ENCODE assay signal across 21 cellular contexts in genomic region chr5:82375488-82376294, GRCh38.
A peak's percentile ranks its signal among the peaks of the same experiment; 100 is the strongest.
DNase-seq lines count a peak whose midpoint lies in the region; ATAC-seq and TF ChIP-seq lines count a peak whose summit lies in the region.
"Had no signal": no experiment of that assay in that cellular context is flagged by ENCODE, and none has a peak within 500 bp of the region (broad histone marks: within the 10 kb centered on the region; RNA-seq: fewer than 3 reads in every experiment).

No MANE protein-coding gene starts in this region.

- H3K9ac ChIP-seq in HCT116 (ENCODE audit: low read length) = no peak overlapping the region

- H3K36me3 Mint-ChIP-seq in nephron progenitor cell (ENCODE audit: low read depth) = peaks cover 30% of the 10 kb centered on the region
- H3K36me3 Mint-ChIP-seq: natural killer cell had no signal

- H3K9me3 ChIP-seq in HCT116 (ENCODE audit: control insufficient read depth in 1 of 2, insufficient read depth in 1 of 2, low read depth in 1 of 2, low read length in 2 of 2) = no peaks in the 10 kb centered on the region
- H3K9me3 ChIP-seq in gastrocnemius medialis = no peaks in the 10 kb centered on the region
- H3K9me3 ChIP-seq: vagina had no signal

- H3K4me3 ChIP-seq in HCT116 (replicated peaks in 1 of 2; ENCODE audit: low read depth in 1 of 2, low read length in 2 of 2) (no peak overlapping the region), gastrocnemius medialis (no peak overlapping the region)
- H3K4me3 ChIP-seq: vagina had no signal

- H3K4me2 ChIP-seq in HCT116 (ENCODE audit: low read length) = no peak overlapping the region

- H3K4me1 ChIP-seq in HCT116 (ENCODE audit: control insufficient read depth in 1 of 2, insufficient read depth in 2 of 2, low read length in 2 of 2) = peaks cover 0 to 5% of the 10 kb centered on the region in 2 experiments; a peak in 1 of 4 replicates
- no peaks in the 10 kb centered on the region for H3K4me1 ChIP-seq in gastrocnemius medialis
- H3K4me1 ChIP-seq: foreskin keratinocyte, vagina had no signal

- H2AFZ ChIP-seq in HCT116 (ENCODE audit: low read depth, low read length, poor library complexity, severe bottlenecking) = no peak overlapping the region

- H3K27me3 Mint-ChIP-seq in nephron progenitor cell (ENCODE audit: low read depth, poor library complexity) = peaks cover 9% of the 10 kb centered on the region
- H3K27me3 Mint-ChIP-seq: activated naive CD4-positive, alpha-beta T cell treated with anti-CD3 and anti-CD28 coated beads, Interleukin-2, amount 10 ng/mL, durations not matched to agents 7 days and 5 days had no signal

- H4K20me1 ChIP-seq in HCT116 (ENCODE audit: insufficient read depth) = no peaks in the 10 kb centered on the region

- H3K27ac ChIP-seq in HCT116 (ENCODE audit: low read depth, low read length) (no peak overlapping the region), gastrocnemius medialis (no peak overlapping the region)
- H3K27ac ChIP-seq: foreskin keratinocyte, vagina had no signal

- ATAC-seq in HCT116 = peak; percentile 40; the same call in 1 of the 2 replicates
- no peak for ATAC-seq in GM21528 (IDR thresholded peaks at IDR 0.05; ENCODE audit: low FRiP score, unreplicated experiment)
- ATAC-seq in gastrocnemius medialis = no peak
- ATAC-seq: foreskin keratinocyte, natural killer cell, PC-3 had no signal

- H3K27me3 ChIP-seq in HCT116 (ENCODE audit: insufficient read depth, low read length) (no peaks in the 10 kb centered on the region), gastrocnemius medialis (no peaks in the 10 kb centered on the region)
- H3K27me3 ChIP-seq: foreskin keratinocyte, vagina had no signal

- H3K79me2 ChIP-seq in HCT116 (ENCODE audit: insufficient read depth, low read length) = no peaks in the 10 kb centered on the region

- peaks cover 49% of the 10 kb centered on the region for H3K9me3 Mint-ChIP-seq in nephron progenitor cell
- H3K9me3 Mint-ChIP-seq: natural killer cell had no signal

- no peak for DNase-seq in HCT116 (ENCODE audit: low read depth, low spot score)
- DNase-seq in MV-4-11 (lab: John Stamatoyannopoulos, UW) = peak; percentile 9
- DNase-seq in UCSD-AML1 (lab: John Stamatoyannopoulos, UW; ENCODE audit: unreplicated experiment) = peak; percentile 23
- DNase-seq in nephron progenitor cell = no peak
- DNase-seq in gastrocnemius medialis = no peak
- no peak for DNase-seq in cerebellar cortex (ENCODE audit: low spot score)
- DNase-seq: activated CD4-positive, alpha-beta T cell treated with anti-CD3 and anti-CD28 coated beads for 48 hours; activated naive CD4-positive, alpha-beta T cell treated with anti-CD3 and anti-CD28 coated beads, Interleukin-2, amount 10 ng/mL, durations not matched to agents 7 days and 5 days; foreskin keratinocyte; GF-D8; HFFc6; kidney; mesendoderm; natural killer cell; NCI-H187; NCI-H446; PC-3; posterior cingulate gyrus; stimulated activated CD4-positive, alpha-beta T cell treated with anti-CD3 and anti-CD28 coated beads, Interleukin-4, amount 100 ng/mL, for 4 hours had no signal

- H3K4me3 Mint-ChIP-seq in nephron progenitor cell = no peak overlapping the region
- H3K4me3 Mint-ChIP-seq: activated naive CD4-positive, alpha-beta T cell treated with anti-CD3 and anti-CD28 coated beads, Interleukin-2, amount 10 ng/mL, durations not matched to agents 7 days and 5 days; HFFc6; natural killer cell had no signal

- H3K36me3 ChIP-seq in HCT116 (ENCODE audit: control insufficient read depth in 1 of 2, insufficient read depth in 2 of 2, low read length in 2 of 2) (no peaks in the 10 kb centered on the region), gastrocnemius medialis (no peaks in the 10 kb centered on the region)
- H3K36me3 ChIP-seq: vagina had no signal

- in situ Hi-C loops in gastrocnemius medialis (cut with MboI; ENCODE audit: low sequenced_read_pairs in 4 of 4) = no loop called here

- H3K27ac Mint-ChIP-seq in nephron progenitor cell = peak overlapping the region; percentile 71
- H3K27ac Mint-ChIP-seq: activated naive CD4-positive, alpha-beta T cell treated with anti-CD3 and anti-CD28 coated beads, Interleukin-2, amount 10 ng/mL, durations not matched to agents 7 days and 5 days; HFFc6; natural killer cell had no signal

- no TSS peak for BruUV-seq in HCT116 (replicated peaks; lab: Mats Ljungman, UMichigan)

- CTCF ChIA-PET in HCT116 (lab: Charles Lee) = no interaction called here

- no peak for TF ChIP-seq POLR2A in HCT116 (IDR thresholded peaks at IDR 0.05; ENCODE audit: borderline replicate concordance, extremely low read depth, insufficient read depth, insufficient read length)
- TF ChIP-seq POLR2A in gastrocnemius medialis (IDR thresholded peaks at IDR 0.05) = no peak

- no peak for TF ChIP-seq CTCF in HCT116 (IDR thresholded peaks at IDR 0.05 in 2 of 3, conservative IDR thresholded peaks at IDR 0.05 in 1 of 3; ENCODE audit: borderline replicate concordance in 1 of 3, insufficient read depth in 1 of 3, low read depth in 2 of 3, low read length in 2 of 3)
- no peak for TF ChIP-seq CTCF in nephron progenitor cell (IDR thresholded peaks at IDR 0.05)
- no peak for TF ChIP-seq CTCF in gastrocnemius medialis (IDR thresholded peaks at IDR 0.05 in 4 of 5, conservative IDR thresholded peaks at IDR 0.05 in 1 of 5)

- no peak for TF ChIP-seq RAD21 in HCT116 (IDR thresholded peaks at IDR 0.05; ENCODE audit: low read depth)

- RAD21 ChIA-PET in HCT116 (lab: Charles Lee; ENCODE audit: low non-redundant PET in 1 of 2, low total read pairs in 2 of 2, uncharacterized antibody in 2 of 2, unreplicated experiment in 2 of 2) = no interaction called here

- intact Hi-C loops in HCT116 (cut with micrococcal nuclease) (no loop called here), gastrocnemius medialis (cut with DNase I; ENCODE audit: low total_unique reads) (no loop called here)

- POLR2A ChIA-PET in HCT116 (lab: Charles Lee) = interaction anchor here (1.1 kb wide), 1 partner anchor 13 kb away, joined by 3 read pairs; no protein-coding TSS in a partner anchor

- peaks cover 26% of the 10 kb centered on the region for H3K4me1 Mint-ChIP-seq in nephron progenitor cell
- H3K4me1 Mint-ChIP-seq: natural killer cell had no signal

- H3K9me2 ChIP-seq in HCT116 (ENCODE audit: insufficient read depth) = no peaks in the 10 kb centered on the region

TF ChIP-seq in HCT116, 20 proteins besides CTCF, POLR2A, EP300 and RAD21:
- TF ChIP-seq ATF3 (IDR thresholded peaks at IDR 0.05) = no peak
- no peak for TF ChIP-seq ZNF274 (IDR thresholded peaks at IDR 0.05; ENCODE audit: low read depth, low read length)
- TF ChIP-seq TCF7L2 (IDR thresholded peaks at IDR 0.05; ENCODE audit: borderline replicate concordance, extremely low read depth, insufficient read depth, insufficient read length) = no peak
- no peak for TF ChIP-seq REST (IDR thresholded peaks at IDR 0.05; ENCODE audit: low read depth)
- no peak for TF ChIP-seq JUND (IDR thresholded peaks at IDR 0.05)
- TF ChIP-seq ZFX (IDR thresholded peaks at IDR 0.05) = no peak
- no peak for TF ChIP-seq CBX3 (IDR thresholded peaks at IDR 0.05; ENCODE audit: low read depth)
- no peak for TF ChIP-seq EGR1 (IDR thresholded peaks at IDR 0.05; ENCODE audit: low read depth)
- TF ChIP-seq FOSL1 (IDR thresholded peaks at IDR 0.05; ENCODE audit: low read depth) = no peak
- no peak for TF ChIP-seq SP1 (IDR thresholded peaks at IDR 0.05; ENCODE audit: low read depth)
- TF ChIP-seq SIN3A (IDR thresholded peaks at IDR 0.05; ENCODE audit: low read depth) = no peak
- no peak for TF ChIP-seq CEBPB (IDR thresholded peaks at IDR 0.05; ENCODE audit: low read depth)
- TF ChIP-seq EZH2phosphoT487 (IDR thresholded peaks at IDR 0.05; ENCODE audit: borderline replicate concordance) = no peak

Comparison
In these comparisons a context has a peak if more than half of its experiments do, and no peak if none do; other contexts are left out.
1. DNase-seq: peak in MV-4-11 (single experiment) and UCSD-AML1 (single experiment); none in HCT116 (single experiment), nephron progenitor cell (single experiment), gastrocnemius medialis (0 of 2) and cerebellar cortex (single experiment).